Comparison of ENCODE assay signal across 8 cellular contexts in the genomic region with DNA sequence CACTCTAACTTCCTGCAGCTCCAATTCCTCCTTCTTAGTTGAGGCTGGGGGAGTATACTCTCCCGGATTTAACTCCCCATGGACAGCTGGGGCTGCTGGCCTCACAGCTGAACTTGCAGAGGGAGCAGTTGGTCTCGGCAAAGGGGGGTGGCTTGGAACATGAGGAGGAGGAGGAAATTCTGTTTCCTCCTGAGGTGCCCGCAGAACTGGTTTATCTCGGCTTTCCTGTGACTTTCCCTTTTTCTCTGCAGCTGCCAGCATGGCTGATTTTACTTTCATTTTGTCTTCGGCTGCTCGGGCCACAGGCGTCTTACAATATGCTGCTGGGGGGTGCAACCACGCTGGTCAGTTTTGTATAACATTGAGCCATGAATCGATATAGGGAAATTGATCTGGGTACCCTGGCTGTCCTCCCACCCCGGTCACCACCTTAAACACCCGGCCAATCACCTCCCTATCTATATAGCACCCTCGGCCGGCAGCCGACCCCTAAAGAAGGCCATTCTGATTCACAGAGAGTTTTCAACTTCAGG.
DNase-seq lines count a peak whose midpoint lies in the region; FAIRE-seq and TF ChIP-seq lines count a peak whose summit lies in the region.

No MANE protein-coding gene starts in this region.

- peaks cover 8% of the 10 kb centered on the region for H3K4me1 ChIP-seq in vagina

- H3K27me3 ChIP-seq in vagina, result no peaks in the 10 kb centered on the region

- H3K4me1 Mint-ChIP-seq in activated naive CD8-positive, alpha-beta T cell (ENCODE audit: low read depth), result peaks cover 53% of the 10 kb centered on the region

- H3K36me3 Mint-ChIP-seq in activated naive CD8-positive, alpha-beta T cell, result peaks cover under 1% of the 10 kb centered on the region

- no peaks in the 10 kb centered on the region for H3K9me3 ChIP-seq in vagina

- H3K27ac Mint-ChIP-seq in activated naive CD8-positive, alpha-beta T cell, result peak overlapping the region; percentile 87

- H3K4me3 Mint-ChIP-seq in activated naive CD8-positive, alpha-beta T cell, result peak overlapping the region; percentile 90

- peak overlapping the region; percentile 34 to 38 for H3K4me3 ChIP-seq in vagina

- DNase-seq in GM18507 (ENCODE audit: extremely low spot score, insufficient read length, low read depth) (no peak), NOMO-1 treated with DMSO at 0.1 percent for 48 hours (lab: John Stamatoyannopoulos, UW; ENCODE audit: unreplicated experiment) (peak; percentile 20), midbrain (lab: John Stamatoyannopoulos, UW) (peak; percentile 1), vagina (ENCODE audit: extremely low spot score in 2 of 2) (peak in 1 of 2 donors; percentile 81), NCI-H2227 treated with DMSO at 0.1 percent for 48 hours (lab: John Stamatoyannopoulos, UW) (no peak), cortex of kidney (lab: John Stamatoyannopoulos, UW) (no peak), NCI-H1092 (lab: John Stamatoyannopoulos, UW) (no peak)

- FAIRE-seq in GM18507 (lab: Jason Lieb, UNC), result peak; percentile 93

- no peak for TF ChIP-seq CTCF in vagina (IDR thresholded peaks at IDR 0.05)

- intact Hi-C loops in vagina (cut with DNase I), result no loop called here

- TF ChIP-seq POLR2A in vagina (IDR thresholded peaks at IDR 0.05), result no peak

- no peaks in the 10 kb centered on the region for H3K27me3 Mint-ChIP-seq in activated naive CD8-positive, alpha-beta T cell

- no peaks in the 10 kb centered on the region for H3K36me3 ChIP-seq in vagina

- H3K9me3 Mint-ChIP-seq in activated naive CD8-positive, alpha-beta T cell (ENCODE audit: low read depth), result no peaks in the 10 kb centered on the region

- peak overlapping the region; percentile 60 for H3K27ac ChIP-seq in vagina

Comparison
In these comparisons a context has a peak if more than half of its experiments do, and no peak if none do; other contexts are left out.
1. DNase-seq: peak in NOMO-1 treated with DMSO at 0.1 percent for 48 hours (single experiment) and midbrain (single experiment); none in GM18507 (single experiment), NCI-H2227 treated with DMSO at 0.1 percent for 48 hours (single experiment), cortex of kidney (single experiment) and NCI-H1092 (single experiment).